Comparison of ENCODE assay signal across 8 cellular contexts in the genomic region with DNA sequence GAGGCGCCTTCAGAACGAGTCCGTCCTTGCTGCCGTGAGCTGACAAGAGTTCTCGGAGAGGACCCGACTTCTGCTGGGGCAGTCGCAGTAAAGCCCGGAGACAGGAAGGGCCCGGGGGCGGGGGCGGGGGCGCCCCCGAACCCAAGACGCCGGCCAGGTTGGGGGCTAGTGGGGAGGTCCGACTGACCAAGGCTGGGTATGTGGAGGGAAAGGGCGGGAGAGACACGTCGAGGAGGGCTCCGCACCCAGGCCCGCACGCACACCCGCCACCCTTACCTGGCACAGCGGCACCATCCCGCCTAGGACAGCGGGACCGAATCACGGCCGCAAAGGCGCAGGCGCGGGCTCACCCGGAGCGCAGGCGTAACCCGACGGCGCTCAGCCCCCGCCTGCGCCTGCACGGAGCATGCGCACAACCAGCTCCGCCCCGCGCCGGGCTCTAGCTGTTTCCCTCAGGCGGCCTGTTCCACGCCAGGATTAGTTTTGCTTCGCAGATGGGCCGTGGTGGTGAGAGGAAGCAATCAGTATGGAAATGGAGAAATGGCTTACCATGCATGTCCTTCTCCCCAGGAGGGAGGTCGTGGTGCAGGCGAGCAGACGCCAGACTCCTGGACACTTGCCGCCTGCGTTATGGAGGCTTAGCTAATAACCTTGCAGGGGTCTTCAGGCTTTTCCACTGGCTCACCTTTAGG. TPM values are rescaled to one million over a fixed set of nuclear protein-coding genes. Genes with fewer than 3 reads are reported as not detected.
DNase-seq lines count a peak whose midpoint lies in the region; ATAC-seq, FAIRE-seq and TF ChIP-seq lines count a peak whose summit lies in the region.

A gene with protein sequence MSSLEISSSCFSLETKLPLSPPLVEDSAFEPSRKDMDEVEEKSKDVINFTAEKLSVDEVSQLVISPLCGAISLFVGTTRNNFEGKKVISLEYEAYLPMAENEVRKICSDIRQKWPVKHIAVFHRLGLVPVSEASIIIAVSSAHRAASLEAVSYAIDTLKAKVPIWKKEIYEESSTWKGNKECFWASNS (minus strand): TSS at position 322 of the 692 bp plus-strand sequence. CDS start 2,583 bp downstream, outside the sequence.

- H3K36me3 ChIP-seq in bronchial epithelial cell (ENCODE audit: control insufficient read depth, insufficient read depth, low read length) (no peaks in the 10 kb centered on the region), small intestine (ENCODE audit: control insufficient read depth in 2 of 2, insufficient read depth in 2 of 2, low read length in 2 of 2) (no peaks in the 10 kb centered on the region)

- H3K4me3 ChIP-seq in bronchial epithelial cell (ENCODE audit: low read depth, low read length) (peak within 1 kb of the TSS; percentile 60), small intestine (ENCODE audit: low read depth in 1 of 2, low read length in 2 of 2) (peak within 1 kb of the TSS; percentile 76 to 80)

- CTCF ChIA-PET in WTC11 (lab: Charles Lee), result interaction anchor here (0.6 to 1.4 kb wide), 8 partner anchors 12 to 1134 kb away, joined by 3 to 10 read pairs (median 4); no protein-coding TSS in a partner anchor

- H3K27me3 ChIP-seq in bronchial epithelial cell (ENCODE audit: control insufficient read depth, insufficient read depth, low read length) (no peaks in the 10 kb centered on the region), small intestine (ENCODE audit: control insufficient read depth in 2 of 2, insufficient read depth in 2 of 2, low read length in 2 of 2) (no peaks in the 10 kb centered on the region)

- POLR2A ChIA-PET in WTC11 (lab: Charles Lee), result no interaction called here

- H3K4me1 ChIP-seq in small intestine (ENCODE audit: control insufficient read depth in 2 of 2, insufficient read depth in 1 of 2, low read depth in 1 of 2, low read length in 1 of 2), result peaks cover 0 to 2% of the 10 kb centered on the region in 2 donors

- peak within 1 kb of the TSS; percentile 95 for H3K27ac Mint-ChIP-seq in WTC11

- FAIRE-seq in bronchial epithelial cell (lab: Jason Lieb, UNC) (no peak), small intestine (lab: Jason Lieb, UNC) (no peak)

- ATAC-seq in GM19023 (IDR thresholded peaks at IDR 0.05; ENCODE audit: unreplicated experiment), result peak; percentile 96
- peak; percentile 97 for ATAC-seq in HG03196 (IDR thresholded peaks at IDR 0.05; ENCODE audit: unreplicated experiment)
- peak; percentile 96 for ATAC-seq in WTC11

- no peaks in the 10 kb centered on the region for H3K36me3 Mint-ChIP-seq in WTC11

- peaks cover 5% of the 10 kb centered on the region; the same call in 1 of the 2 replicates for H3K27me3 Mint-ChIP-seq in WTC11 (ENCODE audit: low read depth)

- WGBS in small intestine, 3 donors, result 0 to 1% (median 0%) methylated on average over 40 to 55 of the region's 55 CpGs

- H3K4me3 Mint-ChIP-seq in WTC11, result peak within 1 kb of the TSS; percentile 89

- peaks cover 17% of the 10 kb centered on the region for H3K4me1 Mint-ChIP-seq in WTC11

- peaks cover 7% of the 10 kb centered on the region for H3K9me3 Mint-ChIP-seq in WTC11

- H3K27ac ChIP-seq in small intestine (ENCODE audit: low read depth in 1 of 2, low read length in 1 of 2), result peak within 1 kb of the TSS; percentile 66 to 90

- peak; percentile 99 for DNase-seq in AG08396 (ENCODE audit: low spot score)
- peak; percentile 82 for DNase-seq in NCI-H226
- peak; percentile 86 for DNase-seq in WTC11 (ENCODE audit: low spot score)
- DNase-seq in bronchial epithelial cell (ENCODE audit: low read depth), result peak; percentile 80
- DNase-seq in iPS-NIHi11 (ENCODE audit: low spot score), result peak; percentile 96
- peak; percentile 94 for DNase-seq in small intestine

- H3K9me3 ChIP-seq in small intestine (ENCODE audit: control insufficient read depth, low read depth), result no peaks in the 10 kb centered on the region

- no peak for TF ChIP-seq CTCF in WTC11 (IDR thresholded peaks at IDR 0.05)
- TF ChIP-seq CTCF in bronchial epithelial cell (IDR thresholded peaks at IDR 0.05; ENCODE audit: insufficient read depth, low read length, severe bottlenecking), result no peak

TF ChIP-seq in WTC11, 78 proteins besides CTCF, POLR2A, EP300 and RAD21 (continues in another document):
- TF ChIP-seq, protein P1, sequence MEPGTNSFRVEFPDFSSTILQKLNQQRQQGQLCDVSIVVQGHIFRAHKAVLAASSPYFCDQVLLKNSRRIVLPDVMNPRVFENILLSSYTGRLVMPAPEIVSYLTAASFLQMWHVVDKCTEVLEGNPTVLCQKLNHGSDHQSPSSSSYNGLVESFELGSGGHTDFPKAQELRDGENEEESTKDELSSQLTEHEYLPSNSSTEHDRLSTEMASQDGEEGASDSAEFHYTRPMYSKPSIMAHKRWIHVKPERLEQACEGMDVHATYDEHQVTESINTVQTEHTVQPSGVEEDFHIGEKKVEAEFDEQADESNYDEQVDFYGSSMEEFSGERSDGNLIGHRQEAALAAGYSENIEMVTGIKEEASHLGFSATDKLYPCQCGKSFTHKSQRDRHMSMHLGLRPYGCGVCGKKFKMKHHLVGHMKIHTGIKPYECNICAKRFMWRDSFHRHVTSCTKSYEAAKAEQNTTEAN (CRISPR knock-in tag; IDR thresholded peaks at IDR 0.05), result no peak
- TF ChIP-seq FOXK1 (CRISPR knock-in tag; IDR thresholded peaks at IDR 0.05), result peak; percentile 60
- TF ChIP-seq ZNF121 (CRISPR knock-in tag; IDR thresholded peaks at IDR 0.05), result 0 out of 2 replicates have a peak, but pooled peaks have one; percentile 4
- peak; percentile 79 for TF ChIP-seq FOXP4 (CRISPR knock-in tag; IDR thresholded peaks at IDR 0.05)
- TF ChIP-seq, protein P2, sequence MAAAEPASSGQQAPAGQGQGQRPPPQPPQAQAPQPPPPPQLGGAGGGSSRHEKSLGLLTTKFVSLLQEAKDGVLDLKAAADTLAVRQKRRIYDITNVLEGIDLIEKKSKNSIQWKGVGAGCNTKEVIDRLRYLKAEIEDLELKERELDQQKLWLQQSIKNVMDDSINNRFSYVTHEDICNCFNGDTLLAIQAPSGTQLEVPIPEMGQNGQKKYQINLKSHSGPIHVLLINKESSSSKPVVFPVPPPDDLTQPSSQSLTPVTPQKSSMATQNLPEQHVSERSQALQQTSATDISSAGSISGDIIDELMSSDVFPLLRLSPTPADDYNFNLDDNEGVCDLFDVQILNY (CRISPR knock-in tag; IDR thresholded peaks at IDR 0.05), result 0 out of 2 replicates have a peak, but pooled peaks have one; percentile 46
- TF ChIP-seq, protein P3, sequence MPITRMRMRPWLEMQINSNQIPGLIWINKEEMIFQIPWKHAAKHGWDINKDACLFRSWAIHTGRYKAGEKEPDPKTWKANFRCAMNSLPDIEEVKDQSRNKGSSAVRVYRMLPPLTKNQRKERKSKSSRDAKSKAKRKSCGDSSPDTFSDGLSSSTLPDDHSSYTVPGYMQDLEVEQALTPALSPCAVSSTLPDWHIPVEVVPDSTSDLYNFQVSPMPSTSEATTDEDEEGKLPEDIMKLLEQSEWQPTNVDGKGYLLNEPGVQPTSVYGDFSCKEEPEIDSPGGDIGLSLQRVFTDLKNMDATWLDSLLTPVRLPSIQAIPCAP (CRISPR knock-in tag; IDR thresholded peaks at IDR 0.05), result peak; percentile 37; the same call in 1 of the 2 replicates
- TF ChIP-seq CREM (CRISPR knock-in tag; IDR thresholded peaks at IDR 0.05), result peak; percentile 39; the same call in 1 of the 2 replicates
- TF ChIP-seq PRDM15 (CRISPR knock-in tag; IDR thresholded peaks at IDR 0.05), result peak; percentile 50; the same call in 1 of the 2 replicates
- no peak for TF ChIP-seq ZNF396 (CRISPR knock-in tag; IDR thresholded peaks at IDR 0.05; ENCODE audit: borderline replicate concordance)
- TF ChIP-seq TEAD1 (CRISPR knock-in tag; IDR thresholded peaks at IDR 0.05), result peak; percentile 28; the same call in 1 of the 2 replicates
- TF ChIP-seq NR3C1 (CRISPR knock-in tag; conservative IDR thresholded peaks at IDR 0.05; ENCODE audit: low read depth), result no peak

RNA-seq across cellular contexts. Expression of the gene that starts here (rescaled TPM):
- total RNA-seq in WTC11 (2021), result 14.4 to 16.1 TPM (median 15.7 TPM) in 3 replicates
- 15.8 and 17.0 TPM in 2 replicates for total RNA-seq in bronchial epithelial cell
- polyA plus RNA-seq in small intestine, result 100 to 1,000 TPM in 1 of 3 donors, 10 to 100 TPM in 2; 46.9 to 114 (median 84.8) TPM

Comparison
In these comparisons a context has a peak if more than half of its experiments do, and no peak if none do; other contexts are left out.
1. Peak in every context shown above with its lines: DNase-seq, ATAC-seq, H3K4me3 ChIP-seq and H3K27ac ChIP-seq.